17 cellular contexts compared by ENCODE assay signal in genomic region chr6:139342957-139343750, GRCh38. TPM values are rescaled to one million over a fixed set of nuclear protein-coding genes. Genes with fewer than 3 reads are reported as not detected.
DNase-seq lines count a peak whose midpoint lies in the region; ATAC-seq, FAIRE-seq and TF ChIP-seq lines count a peak whose summit lies in the region.
"Had no signal": no experiment of that assay in that cellular context is flagged by ENCODE, and none has a peak within 500 bp of the region (broad histone marks: within the 10 kb centered on the region; RNA-seq: fewer than 3 reads in every experiment).

No MANE protein-coding gene starts in this region.

- intact Hi-C loops in mammary epithelial cell (cut with micrococcal nuclease) (no loop called here), MCF 10A (cut with micrococcal nuclease) (no loop called here), gastrocnemius medialis (cut with DNase I; ENCODE audit: low total_unique reads) (no loop called here), kidney (cut with DNase I) (no loop called here)
- intact Hi-C loops in dendritic cell treated with granulocyte-macrophage colony-stimulating factor and Interleukin-4, amounts not matched to agents 40 ng/mL and 50 ng/mL, for 4 days (cut with micrococcal nuclease) = no loop called here

- H2AFZ ChIP-seq in mammary epithelial cell (ENCODE audit: low read depth, low read length) = peak overlapping the region; percentile 69

- in situ Hi-C loops in mammary epithelial cell (cut with MboI; ENCODE audit: low sequenced_read_pairs in 2 of 2) = no loop called here
- in situ Hi-C loops in gastrocnemius medialis (cut with MboI; ENCODE audit: low sequenced_read_pairs in 4 of 4) = no loop called here

- BruUV-seq in mammary epithelial cell (replicated peaks; lab: Mats Ljungman, UMichigan) (no TSS peak), MCF 10A (replicated peaks; lab: Mats Ljungman, UMichigan) (no TSS peak)

- POLR2A ChIA-PET in MCF 10A (lab: Yijun Ruan, JAX) = interaction anchor here (0.5 kb wide), 1 partner anchor 1775 kb away, joined by 3 read pairs; no protein-coding TSS in a partner anchor

- H3K4me1 ChIP-seq in mammary epithelial cell (ENCODE audit: insufficient read depth, low read length) (peaks cover 16% of the 10 kb centered on the region), gastrocnemius medialis (peaks cover 6 to 13% of the 10 kb centered on the region in 2 donors), kidney (ENCODE audit: control insufficient read depth in 1 of 2, insufficient read depth in 1 of 2, low read depth in 1 of 2, low read length in 2 of 2) (no peaks in the 10 kb centered on the region)
- H3K4me1 ChIP-seq: prostate gland had no signal

- CTCF ChIA-PET in mammary epithelial cell (lab: Charles Lee; ENCODE audit: low non-redundant PET) (no interaction called here), MCF 10A (lab: Yijun Ruan, JAX) (interaction anchor here (0.6 to 0.7 kb wide), 2 partner anchors 21 to 23 kb away, joined by 3 read pairs; no protein-coding TSS in a partner anchor)

- no peak for TF ChIP-seq CTCF in mammary epithelial cell (conservative IDR thresholded peaks at IDR 0.05 in 1 of 2, IDR thresholded peaks at IDR 0.05 in 1 of 2; ENCODE audit: extremely low read depth in 1 of 2, insufficient read depth in 1 of 2, low read depth in 1 of 2, low read length in 2 of 2)
- TF ChIP-seq CTCF in MCF 10A (IDR thresholded peaks at IDR 0.05; ENCODE audit: unreplicated experiment) = no peak
- TF ChIP-seq CTCF in NB4 (IDR thresholded peaks at IDR 0.05; ENCODE audit: low read depth, low read length) = no peak
- TF ChIP-seq CTCF in gastrocnemius medialis (IDR thresholded peaks at IDR 0.05 in 4 of 5, conservative IDR thresholded peaks at IDR 0.05 in 1 of 5) = no peak
- TF ChIP-seq CTCF in kidney (IDR thresholded peaks at IDR 0.05; ENCODE audit: borderline replicate concordance, extremely low read depth, insufficient read depth) = no peak

- no peaks in the 10 kb centered on the region for H3K36me3 Mint-ChIP-seq in MCF 10A (ENCODE audit: insufficient read depth, unreplicated experiment)
- no peaks in the 10 kb centered on the region for H3K36me3 Mint-ChIP-seq in dendritic cell treated with granulocyte-macrophage colony-stimulating factor and Interleukin-4, amounts not matched to agents 40 ng/mL and 50 ng/mL, for 4 days (ENCODE audit: low read depth)

- H3K36me3 ChIP-seq in mammary epithelial cell (ENCODE audit: insufficient read depth, low read length) (no peaks in the 10 kb centered on the region), gastrocnemius medialis (no peaks in the 10 kb centered on the region), kidney (ENCODE audit: control insufficient read depth in 1 of 2, insufficient read depth in 2 of 2, low read length in 2 of 2) (no peaks in the 10 kb centered on the region)
- H3K36me3 ChIP-seq: prostate gland, stomach had no signal

- no peak overlapping the region for H3K27ac ChIP-seq in mammary epithelial cell (ENCODE audit: insufficient read depth, low read depth, low read length)
- no peak overlapping the region for H3K27ac ChIP-seq in gastrocnemius medialis
- H3K27ac ChIP-seq in kidney (ENCODE audit: low read depth in 2 of 2, low read length in 2 of 2) = no peak overlapping the region
- H3K27ac ChIP-seq: prostate gland, stomach had no signal

- no peak for ATAC-seq in gastrocnemius medialis
- ATAC-seq: left colon had no signal

- no peak overlapping the region for H3K4me3 Mint-ChIP-seq in MCF 10A (ENCODE audit: unreplicated experiment)
- H3K4me3 Mint-ChIP-seq in dendritic cell treated with granulocyte-macrophage colony-stimulating factor and Interleukin-4, amounts not matched to agents 40 ng/mL and 50 ng/mL, for 4 days = no peak overlapping the region
- H3K4me3 Mint-ChIP-seq: activated CD4-positive, alpha-beta memory T cell treated with anti-CD3 and anti-CD28 coated beads, Interleukin-2, amount 10 ng/mL, durations not matched to agents 7 days and 5 days had no signal

- H3K27me3 ChIP-seq in mammary epithelial cell (ENCODE audit: insufficient read depth, low read length) (no peaks in the 10 kb centered on the region), gastrocnemius medialis (no peaks in the 10 kb centered on the region)
- H3K27me3 ChIP-seq: stomach had no signal

- FAIRE-seq in kidney (lab: Jason Lieb, UNC) = no peak
- FAIRE-seq: D721Med had no signal

- H3K9ac ChIP-seq in mammary epithelial cell (ENCODE audit: insufficient read depth, low read length) (no peak overlapping the region), kidney (ENCODE audit: low read length in 2 of 2) (no peak overlapping the region)
- H3K9ac ChIP-seq: SK-N-SH had no signal

- H3K27ac Mint-ChIP-seq in MCF 10A (ENCODE audit: low read depth, unreplicated experiment) = no peak overlapping the region
- peak overlapping the region; percentile 74 for H3K27ac Mint-ChIP-seq in dendritic cell treated with granulocyte-macrophage colony-stimulating factor and Interleukin-4, amounts not matched to agents 40 ng/mL and 50 ng/mL, for 4 days
- H3K27ac Mint-ChIP-seq: activated CD4-positive, alpha-beta memory T cell treated with anti-CD3 and anti-CD28 coated beads, Interleukin-2, amount 10 ng/mL, durations not matched to agents 7 days and 5 days had no signal

- no peaks in the 10 kb centered on the region for H4K20me1 ChIP-seq in mammary epithelial cell (ENCODE audit: insufficient read depth, low read length)

- dilution Hi-C loops in mammary epithelial cell (cut with HindIII; ENCODE audit: low sequenced_read_pairs) = no loop called here

- TF ChIP-seq POLR2A in NB4 (IDR thresholded peaks at IDR 0.05; ENCODE audit: extremely low read depth, insufficient read length) = no peak
- no peak for TF ChIP-seq POLR2A in gastrocnemius medialis (IDR thresholded peaks at IDR 0.05)

- H3K4me3 ChIP-seq in mammary epithelial cell (replicated peaks in 1 of 3; ENCODE audit: insufficient read depth in 1 of 3, low read depth in 2 of 3, low read length in 3 of 3) = no peak overlapping the region
- H3K4me3 ChIP-seq in NB4 (ENCODE audit: low read depth, low read length) = no peak overlapping the region
- no peak overlapping the region for H3K4me3 ChIP-seq in gastrocnemius medialis
- no peak overlapping the region for H3K4me3 ChIP-seq in kidney (ENCODE audit: low read length in 2 of 2)
- H3K4me3 ChIP-seq: prostate gland, stomach had no signal

- H3K9me3 ChIP-seq in mammary epithelial cell (replicated peaks; ENCODE audit: insufficient read depth, low read length) = no peaks in the 10 kb centered on the region
- H3K9me3 ChIP-seq in gastrocnemius medialis = no peaks in the 10 kb centered on the region
- no peaks in the 10 kb centered on the region for H3K9me3 ChIP-seq in kidney (ENCODE audit: control insufficient read depth in 1 of 2, low read length in 2 of 2)
- H3K9me3 ChIP-seq: prostate gland, SK-N-SH, stomach had no signal

- H3K9me3 Mint-ChIP-seq in MCF 10A (ENCODE audit: unreplicated experiment) = no peaks in the 10 kb centered on the region
- no peaks in the 10 kb centered on the region for H3K9me3 Mint-ChIP-seq in dendritic cell treated with granulocyte-macrophage colony-stimulating factor and Interleukin-4, amounts not matched to agents 40 ng/mL and 50 ng/mL, for 4 days
- H3K9me3 Mint-ChIP-seq: activated CD4-positive, alpha-beta memory T cell treated with anti-CD3 and anti-CD28 coated beads, Interleukin-2, amount 10 ng/mL, durations not matched to agents 7 days and 5 days had no signal

- peak; percentile 26 for DNase-seq in mammary epithelial cell
- no peak for DNase-seq in MCF 10A (ENCODE audit: unreplicated experiment)
- DNase-seq in NB4 (ENCODE audit: low read depth) = peak; percentile 23
- no peak for DNase-seq in gastrocnemius medialis
- DNase-seq in kidney = no peak
- DNase-seq in globus pallidus (ENCODE audit: low spot score) = no peak
- no peak for DNase-seq in NCI-H345 (lab: John Stamatoyannopoulos, UW)
- DNase-seq: activated CD4-positive, alpha-beta memory T cell treated with anti-CD3 and anti-CD28 coated beads, Interleukin-2, amount 10 ng/mL, durations not matched to agents 7 days and 5 days; effector CD4-positive, alpha-beta T cell; left colon; NCI-H187; NCI-H510A; SK-N-SH had no signal

- H3K27me3 Mint-ChIP-seq in MCF 10A (ENCODE audit: insufficient read depth, unreplicated experiment) = no peaks in the 10 kb centered on the region
- H3K27me3 Mint-ChIP-seq in dendritic cell treated with granulocyte-macrophage colony-stimulating factor and Interleukin-4, amounts not matched to agents 40 ng/mL and 50 ng/mL, for 4 days = no peaks in the 10 kb centered on the region
- H3K27me3 Mint-ChIP-seq: activated CD4-positive, alpha-beta memory T cell treated with anti-CD3 and anti-CD28 coated beads, Interleukin-2, amount 10 ng/mL, durations not matched to agents 7 days and 5 days had no signal

- H3K4me2 ChIP-seq in mammary epithelial cell (ENCODE audit: insufficient read depth, low read depth, low read length) = peak overlapping the region; percentile 18
- H3K4me2 ChIP-seq: SK-N-SH had no signal

- H3K4me1 Mint-ChIP-seq in MCF 10A (ENCODE audit: insufficient read depth, unreplicated experiment) = peaks cover 2% of the 10 kb centered on the region
- H3K4me1 Mint-ChIP-seq in dendritic cell treated with granulocyte-macrophage colony-stimulating factor and Interleukin-4, amounts not matched to agents 40 ng/mL and 50 ng/mL, for 4 days (ENCODE audit: low read depth) = peaks cover 44% of the 10 kb centered on the region

- WGBS in mammary epithelial cell (ENCODE audit: low coverage, missing lambda C conversion rate) = no CpG with 5 or more reads among the region's 2 CpGs

- no peaks in the 10 kb centered on the region for H3K79me2 ChIP-seq in mammary epithelial cell (ENCODE audit: insufficient read depth, low read length)

RNA-seq across cellular contexts. Expression of gene CITED2, which starts 31.3 kb away (rescaled TPM):
- total RNA-seq in mammary epithelial cell (10 to 100 TPM; 26.4 to 55.8 TPM), MCF 10A (2022) (50.4 and 62.0 TPM in 2 replicates), gastrocnemius medialis (100 to 1,000 TPM in 3 of 4 donors, 10 to 100 TPM in 1; 70.8 to 395 (median 345) TPM), kidney (215 TPM)
- polyA plus RNA-seq in mammary epithelial cell (17.9 TPM), kidney (ENCODE audit: insufficient read depth, low read depth, low replicate concordance) (72.1 TPM)
- polyA minus RNA-seq in mammary epithelial cell = 6.6 TPM

RNA-seq across cellular contexts. Expression of gene TXLNB, which starts 51.4 kb away (rescaled TPM):
- total RNA-seq in mammary epithelial cell = not detected
- polyA plus RNA-seq in mammary epithelial cell = not detected
- not detected for polyA minus RNA-seq in mammary epithelial cell
- total RNA-seq in MCF 10A (2022) = not detected in 2 replicates
- total RNA-seq in gastrocnemius medialis = 100 to 1,000 TPM in 2 of 4 donors, 10 to 100 TPM in 2; 58.3 to 197 (median 124) TPM
- total RNA-seq in kidney = 0.66 TPM
- 0.13 TPM for polyA plus RNA-seq in kidney (ENCODE audit: insufficient read depth, low read depth, low replicate concordance)

Comparison
In these comparisons a context has a peak if more than half of its experiments do, and no peak if none do; other contexts are left out.
1. DNase-seq: peak in mammary epithelial cell (single experiment) and NB4 (single experiment); none in MCF 10A (single experiment), gastrocnemius medialis (0 of 2), kidney (single experiment), globus pallidus (single experiment) and NCI-H345 (single experiment).
2. RNA of gene TXLNB, which starts 51.4 kb away (total RNA-seq): 58.3 to 197 TPM in gastrocnemius medialis; 0.66 TPM in kidney (single experiment), not detected in mammary epithelial cell and not detected in MCF 10A; every median in the first group is over 10 times any median in the second.